In genomic region chr22:39243443-39244072, GRCh38 we compare ENCODE assay signal across 8 cellular contexts. TPM values are rescaled to one million over a fixed set of nuclear protein-coding genes. Genes with fewer than 3 reads are reported as not detected.
DNase-seq lines count a peak whose midpoint lies in the region; ATAC-seq and TF ChIP-seq lines count a peak whose summit lies in the region.

No MANE protein-coding gene starts in this region.

- intact Hi-C loops in lower lobe of right lung (cut with DNase I): no loop called here

- peaks cover 73% of the 10 kb centered on the region for H3K4me1 ChIP-seq in lower lobe of right lung
- peaks cover 66 to 77% (median 68%) of the 10 kb centered on the region in 4 donors for H3K4me1 ChIP-seq in upper lobe of left lung

- DNase-seq in activated effector memory CD4-positive, alpha-beta T cell treated with anti-CD3 and anti-CD28 coated beads, Interleukin-2, amount 50 U/mL, for 16 hours: peak; percentile 67
- DNase-seq in activated effector memory CD4-positive, alpha-beta T cell treated with Interleukin-2 at 50 U/mL for 16 hours: no peak
- DNase-seq in brain microvascular endothelial cell: no peak
- no peak for DNase-seq in lower lobe of right lung
- peak in 1 of 2 donors; percentile 84 for DNase-seq in upper lobe of left lung
- no peak for DNase-seq in stimulated activated CD8-positive, alpha-beta memory T cell treated with anti-CD3 and anti-CD28 coated beads, Interleukin-4, amount 100 ng/mL, for 48 hours
- no peak for DNase-seq in A172 (ENCODE audit: low spot score)

- peak overlapping the region; percentile 3 for H3K4me3 ChIP-seq in brain microvascular endothelial cell (ENCODE audit: low read depth, low read length)
- H3K4me3 ChIP-seq in lower lobe of right lung: peak overlapping the region; percentile 72
- peak overlapping the region; percentile 58 to 79 (median 65) for H3K4me3 ChIP-seq in upper lobe of left lung

- TF ChIP-seq EP300 in upper lobe of left lung (IDR thresholded peaks at IDR 0.05): no peak

- ATAC-seq in lower lobe of right lung: peak in 1 of 2 donors; percentile 13
- ATAC-seq in upper lobe of left lung (ENCODE audit: low FRiP score in 2 of 2): no peak
- ATAC-seq in GM19351 (IDR thresholded peaks at IDR 0.05; ENCODE audit: unreplicated experiment): no peak

- H3K9me3 ChIP-seq in lower lobe of right lung: no peaks in the 10 kb centered on the region
- H3K9me3 ChIP-seq in upper lobe of left lung: no peaks in the 10 kb centered on the region

- no peak overlapping the region for H3K27ac ChIP-seq in brain microvascular endothelial cell
- peak overlapping the region; percentile 79 for H3K27ac ChIP-seq in lower lobe of right lung
- peak overlapping the region; percentile 73 to 92 (median 81) for H3K27ac ChIP-seq in upper lobe of left lung

- 0 to 2% methylated on average over 8 to 51 of the region's 55 CpGs for whole genome bisulfite sequencing in upper lobe of left lung, 2 donors

- peaks cover 36% of the 10 kb centered on the region for H3K27me3 ChIP-seq in brain microvascular endothelial cell (replicated peaks)
- peaks cover 34% of the 10 kb centered on the region for H3K27me3 ChIP-seq in lower lobe of right lung (ENCODE audit: low read depth)
- peaks cover 0 to 7% (median 2%) of the 10 kb centered on the region in 4 donors for H3K27me3 ChIP-seq in upper lobe of left lung

- TF ChIP-seq POLR2A in upper lobe of left lung (IDR thresholded peaks at IDR 0.05): no peak

- TF ChIP-seq CTCF in brain microvascular endothelial cell (IDR thresholded peaks at IDR 0.05; ENCODE audit: low read depth, low read length, missing control alignments) (no peak), lower lobe of right lung (IDR thresholded peaks at IDR 0.05) (no peak), upper lobe of left lung (IDR thresholded peaks at IDR 0.05) (no peak)

- no peaks in the 10 kb centered on the region for H3K36me3 ChIP-seq in brain microvascular endothelial cell (replicated peaks)
- H3K36me3 ChIP-seq in lower lobe of right lung: no peaks in the 10 kb centered on the region
- no peaks in the 10 kb centered on the region for H3K36me3 ChIP-seq in upper lobe of left lung

- in situ Hi-C loops in brain microvascular endothelial cell (cut with HindIII; ENCODE audit: low pct_ligation_motif_present, low sequenced_read_pairs): no loop called here

RNA-seq across cellular contexts. Expression of gene PDGFB, which starts 1.2 kb away (rescaled TPM):
- 30.5 TPM for total RNA-seq in lower lobe of right lung
- 10 to 100 TPM; 15.4 to 41.7 (median 24.1) TPM for total RNA-seq in upper lobe of left lung
- total RNA-seq in A172 (2014; rRNA removed; shearing (Covaris generic)): 9.8 and 13.4 TPM in 2 replicates

Comparison
In these comparisons a context has a peak if more than half of its experiments do, and no peak if none do; other contexts are left out.
1. H3K4me3 ChIP-seq: peak in every context shown above with its lines; median percentile 72 in lower lobe of right lung; 65 in upper lobe of left lung; 3 in brain microvascular endothelial cell.